ENCODE assay signal across 1 cellular context in the genomic region with DNA sequence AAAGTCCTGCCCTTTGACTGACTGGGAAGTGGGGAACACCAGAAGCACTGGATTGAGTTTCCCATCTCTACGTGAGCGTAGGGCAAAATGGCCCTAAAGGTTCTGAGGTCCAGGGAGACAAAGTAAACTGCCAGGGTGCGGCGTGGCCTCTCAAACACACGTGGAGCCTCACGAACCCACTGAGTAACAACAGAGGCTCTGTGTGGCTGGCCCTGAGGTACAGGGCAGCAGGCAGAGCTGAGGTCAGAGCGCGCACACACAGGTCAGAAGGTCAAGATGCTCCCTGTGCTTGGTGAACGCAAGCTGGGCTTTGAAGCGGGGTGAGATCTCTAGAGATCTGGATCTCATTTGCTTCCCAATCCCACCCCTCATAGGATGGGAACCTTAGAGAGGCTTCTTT.
TF ChIP-seq lines count a peak whose summit lies in the region.

No MANE protein-coding gene starts in this region.

TF ChIP-seq in IMR-90, 13 proteins besides CTCF, POLR2A, EP300 and RAD21:
- TF ChIP-seq SMC3 (IDR thresholded peaks at IDR 0.05; ENCODE audit: low read depth, low read length) (no peak), MXI1 (IDR thresholded peaks at IDR 0.05; ENCODE audit: borderline replicate concordance, low read depth, low read length) (no peak), RCOR1 (IDR thresholded peaks at IDR 0.05; ENCODE audit: insufficient replicate concordance, low read length) (no peak), CHD1 (IDR thresholded peaks at IDR 0.05; ENCODE audit: low read depth, low read length) (no peak)
- TF ChIP-seq, protein P1, sequence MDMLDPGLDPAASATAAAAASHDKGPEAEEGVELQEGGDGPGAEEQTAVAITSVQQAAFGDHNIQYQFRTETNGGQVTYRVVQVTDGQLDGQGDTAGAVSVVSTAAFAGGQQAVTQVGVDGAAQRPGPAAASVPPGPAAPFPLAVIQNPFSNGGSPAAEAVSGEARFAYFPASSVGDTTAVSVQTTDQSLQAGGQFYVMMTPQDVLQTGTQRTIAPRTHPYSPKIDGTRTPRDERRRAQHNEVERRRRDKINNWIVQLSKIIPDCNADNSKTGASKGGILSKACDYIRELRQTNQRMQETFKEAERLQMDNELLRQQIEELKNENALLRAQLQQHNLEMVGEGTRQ (IDR thresholded peaks at IDR 0.05; ENCODE audit: low read depth, low read length): no peak
